In genomic region chr9:73143606-73144328, GRCh38 we compare ENCODE assay signal across 10 cellular contexts. TPM values are rescaled to one million over a fixed set of nuclear protein-coding genes. Genes with fewer than 3 reads are reported as not detected.
DNase-seq lines count a peak whose midpoint lies in the region; ATAC-seq, FAIRE-seq and TF ChIP-seq lines count a peak whose summit lies in the region.
"Had no signal": no experiment of that assay in that cellular context is flagged by ENCODE, and none has a peak within 500 bp of the region (broad histone marks: within the 10 kb centered on the region; RNA-seq: fewer than 3 reads in every experiment).

No MANE protein-coding gene starts in this region.

- H3K4me1 ChIP-seq in esophagus squamous epithelium (peaks cover 5 to 62% (median 24%) of the 10 kb centered on the region in 3 donors), psoas muscle (peaks cover under 1% of the 10 kb centered on the region)

- peak in 3 of 4 donors; percentile 34 to 69 (median 46) for ATAC-seq in psoas muscle
- no peak for ATAC-seq in GM18520 (IDR thresholded peaks at IDR 0.05; ENCODE audit: unreplicated experiment)

- H3K27me3 ChIP-seq in esophagus squamous epithelium (no peaks in the 10 kb centered on the region), psoas muscle (ENCODE audit: insufficient read depth in 3 of 3, low read length in 2 of 3) (no peaks in the 10 kb centered on the region)

- no peaks in the 10 kb centered on the region for H3K9me3 ChIP-seq in esophagus squamous epithelium
- no peaks in the 10 kb centered on the region for H3K9me3 ChIP-seq in psoas muscle

- FAIRE-seq in RCC 7860 (lab: Jason Lieb, UNC): peak; percentile 97
- FAIRE-seq: colon had no signal

- no peak for TF ChIP-seq POLR2A in esophagus squamous epithelium (IDR thresholded peaks at IDR 0.05)

- TF ChIP-seq CTCF in esophagus squamous epithelium (IDR thresholded peaks at IDR 0.05) (no peak), psoas muscle (IDR thresholded peaks at IDR 0.05) (no peak)

- no peak overlapping the region for H3K4me3 ChIP-seq in esophagus squamous epithelium
- no peak overlapping the region for H3K4me3 ChIP-seq in psoas muscle

- H3K27ac ChIP-seq in esophagus squamous epithelium: peak overlapping the region in 3 of 4 donors; percentile 46 to 72 (median 63)
- no peak overlapping the region for H3K27ac ChIP-seq in psoas muscle

- no peaks in the 10 kb centered on the region for H3K36me3 ChIP-seq in esophagus squamous epithelium
- no peaks in the 10 kb centered on the region for H3K36me3 ChIP-seq in psoas muscle (ENCODE audit: insufficient read depth in 1 of 2, low read depth in 1 of 2)

- DNase-seq in GM03348 (ENCODE audit: low spot score) (peak; percentile 69), RCC 7860 (ENCODE audit: low spot score) (peak; percentile 78), esophagus squamous epithelium (lab: John Stamatoyannopoulos, UW) (no peak), psoas muscle (no peak), retina (no peak), SHP77 (lab: John Stamatoyannopoulos, UW) (no peak), SHP77 treated with DMSO at 0.1 percent for 48 hours (lab: John Stamatoyannopoulos, UW) (no peak)
- DNase-seq: stimulated activated CD4-positive, alpha-beta T cell treated with anti-CD3 and anti-CD28 coated beads, Interleukin-1b, Interleukin-23, amount 100 ng/mL, for 48 hours had no signal

- WGBS in esophagus squamous epithelium, 2 donors: 12 to 13% methylated on average over 2 of the region's 2 CpGs
- 43 to 50% (median 44%) methylated on average over 2 of the region's 2 CpGs for WGBS in psoas muscle, 3 donors

- intact Hi-C loops in esophagus squamous epithelium (cut with DNase I) (no loop called here), psoas muscle (cut with DNase I) (no loop called here)

RNA-seq across cellular contexts. Expression of gene ANXA1, which starts 7.9 kb away (rescaled TPM):
- total RNA-seq in esophagus squamous epithelium: 1,000 to 10,000 TPM; 5,313 to 9,451 (median 7,147) TPM
- 10 to 100 TPM; 20.7 to 29.5 (median 25.6) TPM for total RNA-seq in psoas muscle
- polyA plus RNA-seq in psoas muscle: 10 to 100 TPM; 23.9 to 60.8 (median 33.8) TPM

Comparison
In these comparisons a context has a peak if more than half of its experiments do, and no peak if none do; other contexts are left out.
1. DNase-seq: peak in GM03348 (single experiment) and RCC 7860 (single experiment); none in esophagus squamous epithelium (single experiment), psoas muscle (0 of 2), retina (single experiment), SHP77 (0 of 2) and SHP77 treated with DMSO at 0.1 percent for 48 hours (single experiment).
2. RNA of gene ANXA1, which starts 7.9 kb away (total RNA-seq): 5,313 to 9,451 TPM in esophagus squamous epithelium; 20.7 to 29.5 TPM in psoas muscle; every median in the first group is over 100 times any median in the second.